2 cellular contexts compared by ENCODE assay signal in genomic region chr16:57766714-57767348, GRCh38.
A peak's percentile ranks its signal among the peaks of the same experiment; 100 is the strongest.
TF ChIP-seq lines count a peak whose summit lies in the region.

No MANE protein-coding gene starts in this region.

TF ChIP-seq in A549, 52 proteins besides CTCF, POLR2A, EP300 and RAD21 (continued from another document):
- 0 out of 2 replicates have a peak, but pooled peaks have one; percentile 23 for TF ChIP-seq KDM1A (IDR thresholded peaks at IDR 0.05; ENCODE audit: low read depth)
- TF ChIP-seq BHLHE40 (IDR thresholded peaks at IDR 0.05; ENCODE audit: low read depth, low read length) = no peak
- TF ChIP-seq RCOR1 (IDR thresholded peaks at IDR 0.05; ENCODE audit: low read depth, low read length) = no peak
TF ChIP-seq in A549: peak in this region for 1.

TF ChIP-seq in GM23338, 12 proteins besides CTCF, POLR2A, EP300 and RAD21 (continued from another document):
- TF ChIP-seq ZNF331 (CRISPR knock-in tag; IDR thresholded peaks at IDR 0.05; ENCODE audit: low read depth) (no peak), EZH2phosphoT487 (IDR thresholded peaks at IDR 0.05; ENCODE audit: unreplicated experiment) (no peak), NANOG (IDR thresholded peaks at IDR 0.05; ENCODE audit: borderline replicate concordance) (no peak), ETS1 (IDR thresholded peaks at IDR 0.05) (no peak), STAT1 (IDR thresholded peaks at IDR 0.05; ENCODE audit: unreplicated experiment) (no peak), ZNF462 (CRISPR knock-in tag; IDR thresholded peaks at IDR 0.05) (no peak), REST (IDR thresholded peaks at IDR 0.05; ENCODE audit: unreplicated experiment) (no peak)
